Comparison of ENCODE assay signal across 1 cellular context in genomic region chr11:95067042-95067827, GRCh38.
TF ChIP-seq lines count a peak whose summit lies in the region.

No MANE protein-coding gene starts in this region.

TF ChIP-seq in HepG2, 621 proteins besides CTCF, POLR2A, EP300 and RAD21 (continued from another document and continues in another):
- TF ChIP-seq ZBTB40 (IDR thresholded peaks at IDR 0.05), result no peak
- 0 out of 2 replicates have a peak, but pooled peaks have one; percentile 19 for TF ChIP-seq ZBTB40 (CRISPR knock-in tag; IDR thresholded peaks at IDR 0.05)
- no peak for TF ChIP-seq RARA (CRISPR knock-in tag; IDR thresholded peaks at IDR 0.05)
- TF ChIP-seq, protein P1, sequence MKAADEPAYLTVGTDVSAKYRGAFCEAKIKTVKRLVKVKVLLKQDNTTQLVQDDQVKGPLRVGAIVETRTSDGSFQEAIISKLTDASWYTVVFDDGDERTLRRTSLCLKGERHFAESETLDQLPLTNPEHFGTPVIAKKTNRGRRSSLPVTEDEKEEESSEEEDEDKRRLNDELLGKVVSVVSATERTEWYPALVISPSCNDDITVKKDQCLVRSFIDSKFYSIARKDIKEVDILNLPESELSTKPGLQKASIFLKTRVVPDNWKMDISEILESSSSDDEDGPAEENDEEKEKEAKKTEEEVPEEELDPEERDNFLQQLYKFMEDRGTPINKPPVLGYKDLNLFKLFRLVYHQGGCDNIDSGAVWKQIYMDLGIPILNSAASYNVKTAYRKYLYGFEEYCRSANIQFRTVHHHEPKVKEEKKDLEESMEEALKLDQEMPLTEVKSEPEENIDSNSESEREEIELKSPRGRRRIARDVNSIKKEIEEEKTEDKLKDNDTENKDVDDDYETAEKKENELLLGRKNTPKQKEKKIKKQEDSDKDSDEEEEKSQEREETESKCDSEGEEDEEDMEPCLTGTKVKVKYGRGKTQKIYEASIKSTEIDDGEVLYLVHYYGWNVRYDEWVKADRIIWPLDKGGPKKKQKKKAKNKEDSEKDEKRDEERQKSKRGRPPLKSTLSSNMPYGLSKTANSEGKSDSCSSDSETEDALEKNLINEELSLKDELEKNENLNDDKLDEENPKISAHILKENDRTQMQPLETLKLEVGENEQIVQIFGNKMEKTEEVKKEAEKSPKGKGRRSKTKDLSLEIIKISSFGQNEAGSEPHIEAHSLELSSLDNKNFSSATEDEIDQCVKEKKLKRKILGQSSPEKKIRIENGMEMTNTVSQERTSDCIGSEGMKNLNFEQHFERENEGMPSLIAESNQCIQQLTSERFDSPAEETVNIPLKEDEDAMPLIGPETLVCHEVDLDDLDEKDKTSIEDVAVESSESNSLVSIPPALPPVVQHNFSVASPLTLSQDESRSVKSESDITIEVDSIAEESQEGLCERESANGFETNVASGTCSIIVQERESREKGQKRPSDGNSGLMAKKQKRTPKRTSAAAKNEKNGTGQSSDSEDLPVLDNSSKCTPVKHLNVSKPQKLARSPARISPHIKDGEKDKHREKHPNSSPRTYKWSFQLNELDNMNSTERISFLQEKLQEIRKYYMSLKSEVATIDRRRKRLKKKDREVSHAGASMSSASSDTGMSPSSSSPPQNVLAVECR (CRISPR knock-in tag; IDR thresholded peaks at IDR 0.05; ENCODE audit: borderline replicate concordance), result peak; percentile 58; the same call in 1 of the 2 replicates
- no peak for TF ChIP-seq NR2F1 (CRISPR knock-in tag; IDR thresholded peaks at IDR 0.05)
- TF ChIP-seq, protein P2, sequence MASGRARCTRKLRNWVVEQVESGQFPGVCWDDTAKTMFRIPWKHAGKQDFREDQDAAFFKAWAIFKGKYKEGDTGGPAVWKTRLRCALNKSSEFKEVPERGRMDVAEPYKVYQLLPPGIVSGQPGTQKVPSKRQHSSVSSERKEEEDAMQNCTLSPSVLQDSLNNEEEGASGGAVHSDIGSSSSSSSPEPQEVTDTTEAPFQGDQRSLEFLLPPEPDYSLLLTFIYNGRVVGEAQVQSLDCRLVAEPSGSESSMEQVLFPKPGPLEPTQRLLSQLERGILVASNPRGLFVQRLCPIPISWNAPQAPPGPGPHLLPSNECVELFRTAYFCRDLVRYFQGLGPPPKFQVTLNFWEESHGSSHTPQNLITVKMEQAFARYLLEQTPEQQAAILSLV (CRISPR knock-in tag; IDR thresholded peaks at IDR 0.05; ENCODE audit: borderline replicate concordance), result no peak; the same call in 1 of the 2 replicates
- no peak for TF ChIP-seq ZNF484 (CRISPR knock-in tag; IDR thresholded peaks at IDR 0.05; ENCODE audit: borderline replicate concordance, low read depth)
- TF ChIP-seq, protein P3, sequence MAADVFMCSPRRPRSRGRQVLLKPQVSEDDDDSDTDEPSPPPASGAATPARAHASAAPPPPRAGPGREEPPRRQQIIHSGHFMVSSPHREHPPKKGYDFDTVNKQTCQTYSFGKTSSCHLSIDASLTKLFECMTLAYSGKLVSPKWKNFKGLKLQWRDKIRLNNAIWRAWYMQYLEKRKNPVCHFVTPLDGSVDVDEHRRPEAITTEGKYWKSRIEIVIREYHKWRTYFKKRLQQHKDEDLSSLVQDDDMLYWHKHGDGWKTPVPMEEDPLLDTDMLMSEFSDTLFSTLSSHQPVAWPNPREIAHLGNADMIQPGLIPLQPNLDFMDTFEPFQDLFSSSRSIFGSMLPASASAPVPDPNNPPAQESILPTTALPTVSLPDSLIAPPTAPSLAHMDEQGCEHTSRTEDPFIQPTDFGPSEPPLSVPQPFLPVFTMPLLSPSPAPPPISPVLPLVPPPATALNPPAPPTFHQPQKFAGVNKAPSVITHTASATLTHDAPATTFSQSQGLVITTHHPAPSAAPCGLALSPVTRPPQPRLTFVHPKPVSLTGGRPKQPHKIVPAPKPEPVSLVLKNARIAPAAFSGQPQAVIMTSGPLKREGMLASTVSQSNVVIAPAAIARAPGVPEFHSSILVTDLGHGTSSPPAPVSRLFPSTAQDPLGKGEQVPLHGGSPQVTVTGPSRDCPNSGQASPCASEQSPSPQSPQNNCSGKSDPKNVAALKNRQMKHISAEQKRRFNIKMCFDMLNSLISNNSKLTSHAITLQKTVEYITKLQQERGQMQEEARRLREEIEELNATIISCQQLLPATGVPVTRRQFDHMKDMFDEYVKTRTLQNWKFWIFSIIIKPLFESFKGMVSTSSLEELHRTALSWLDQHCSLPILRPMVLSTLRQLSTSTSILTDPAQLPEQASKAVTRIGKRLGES (CRISPR knock-in tag; IDR thresholded peaks at IDR 0.05; ENCODE audit: borderline replicate concordance), result no peak
- TF ChIP-seq BCL3 (CRISPR knock-in tag; IDR thresholded peaks at IDR 0.05), result 0 out of 2 replicates have a peak, but pooled peaks have one; percentile 42
- peak; percentile 73 for TF ChIP-seq SRSF1 (optimal IDR thresholded peaks at IDR 0.05; ENCODE audit: low read depth, low read length)
- TF ChIP-seq, protein P4, sequence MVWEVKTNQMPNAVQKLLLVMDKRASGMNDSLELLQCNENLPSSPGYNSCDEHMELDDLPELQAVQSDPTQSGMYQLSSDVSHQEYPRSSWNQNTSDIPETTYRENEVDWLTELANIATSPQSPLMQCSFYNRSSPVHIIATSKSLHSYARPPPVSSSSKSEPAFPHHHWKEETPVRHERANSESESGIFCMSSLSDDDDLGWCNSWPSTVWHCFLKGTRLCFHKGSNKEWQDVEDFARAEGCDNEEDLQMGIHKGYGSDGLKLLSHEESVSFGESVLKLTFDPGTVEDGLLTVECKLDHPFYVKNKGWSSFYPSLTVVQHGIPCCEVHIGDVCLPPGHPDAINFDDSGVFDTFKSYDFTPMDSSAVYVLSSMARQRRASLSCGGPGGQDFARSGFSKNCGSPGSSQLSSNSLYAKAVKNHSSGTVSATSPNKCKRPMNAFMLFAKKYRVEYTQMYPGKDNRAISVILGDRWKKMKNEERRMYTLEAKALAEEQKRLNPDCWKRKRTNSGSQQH (CRISPR knock-in tag; IDR thresholded peaks at IDR 0.05; ENCODE audit: low read depth), result no peak; the same call in 1 of the 2 replicates
- no peak for TF ChIP-seq ZNF737 (CRISPR knock-in tag; IDR thresholded peaks at IDR 0.05; ENCODE audit: borderline replicate concordance)
- peak; percentile 57; the same call in 1 of the 2 replicates for TF ChIP-seq ZNF547 (CRISPR knock-in tag; IDR thresholded peaks at IDR 0.05)
- no peak for TF ChIP-seq ATF2 (CRISPR knock-in tag; IDR thresholded peaks at IDR 0.05)
- TF ChIP-seq, protein P5, sequence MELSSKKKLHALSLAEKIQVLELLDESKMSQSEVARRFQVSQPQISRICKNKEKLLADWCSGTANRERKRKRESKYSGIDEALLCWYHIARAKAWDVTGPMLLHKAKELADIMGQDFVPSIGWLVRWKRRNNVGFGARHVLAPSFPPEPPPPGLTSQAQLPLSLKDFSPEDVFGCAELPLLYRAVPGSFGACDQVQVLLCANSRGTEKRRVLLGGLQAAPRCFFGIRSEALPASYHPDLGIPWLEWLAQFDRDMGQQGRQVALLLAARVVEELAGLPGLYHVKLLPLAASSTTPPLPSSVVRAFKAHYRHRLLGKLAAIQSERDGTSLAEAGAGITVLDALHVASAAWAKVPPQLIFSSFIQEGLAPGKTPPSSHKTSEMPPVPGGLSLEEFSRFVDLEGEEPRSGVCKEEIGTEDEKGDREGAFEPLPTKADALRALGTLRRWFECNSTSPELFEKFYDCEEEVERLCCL (CRISPR knock-in tag; IDR thresholded peaks at IDR 0.05; ENCODE audit: borderline replicate concordance), result no peak
- no peak for TF ChIP-seq ZBTB3 (CRISPR knock-in tag; IDR thresholded peaks at IDR 0.05; ENCODE audit: borderline replicate concordance, low read depth)
- TF ChIP-seq, protein P6, sequence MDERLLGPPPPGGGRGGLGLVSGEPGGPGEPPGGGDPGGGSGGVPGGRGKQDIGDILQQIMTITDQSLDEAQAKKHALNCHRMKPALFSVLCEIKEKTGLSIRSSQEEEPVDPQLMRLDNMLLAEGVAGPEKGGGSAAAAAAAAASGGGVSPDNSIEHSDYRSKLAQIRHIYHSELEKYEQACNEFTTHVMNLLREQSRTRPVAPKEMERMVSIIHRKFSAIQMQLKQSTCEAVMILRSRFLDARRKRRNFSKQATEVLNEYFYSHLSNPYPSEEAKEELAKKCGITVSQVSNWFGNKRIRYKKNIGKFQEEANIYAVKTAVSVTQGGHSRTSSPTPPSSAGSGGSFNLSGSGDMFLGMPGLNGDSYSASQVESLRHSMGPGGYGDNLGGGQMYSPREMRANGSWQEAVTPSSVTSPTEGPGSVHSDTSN (CRISPR knock-in tag; IDR thresholded peaks at IDR 0.05), result no peak
- TF ChIP-seq HIVEP1 (CRISPR knock-in tag; IDR thresholded peaks at IDR 0.05), result 0 out of 2 replicates have a peak, but pooled peaks have one; percentile 42
- TF ChIP-seq ZNF776 (CRISPR knock-in tag; IDR thresholded peaks at IDR 0.05), result no peak; the same call in 1 of the 2 replicates
- TF ChIP-seq ZFP1 (CRISPR knock-in tag; IDR thresholded peaks at IDR 0.05), result no peak
- TF ChIP-seq MAFG (CRISPR knock-in tag; IDR thresholded peaks at IDR 0.05), result no peak
- TF ChIP-seq STAT5B (CRISPR knock-in tag; IDR thresholded peaks at IDR 0.05), result no peak
- TF ChIP-seq ZNF788 (CRISPR knock-in tag; IDR thresholded peaks at IDR 0.05; ENCODE audit: borderline replicate concordance), result peak; percentile 62; the same call in 1 of the 2 replicates
- no peak for TF ChIP-seq TGIF2 (CRISPR knock-in tag; IDR thresholded peaks at IDR 0.05)
- TF ChIP-seq KDM6A (CRISPR knock-in tag; IDR thresholded peaks at IDR 0.05; ENCODE audit: low read depth), result no peak
- no peak for TF ChIP-seq SNAPC2 (CRISPR knock-in tag; IDR thresholded peaks at IDR 0.05)
- no peak for TF ChIP-seq THAP8 (CRISPR knock-in tag; IDR thresholded peaks at IDR 0.05; ENCODE audit: borderline replicate concordance)
- peak; percentile 75; the same call in 1 of the 2 replicates for TF ChIP-seq ZNF230 (CRISPR knock-in tag; IDR thresholded peaks at IDR 0.05)
